Comparison of ENCODE assay signal across 11 cellular contexts in genomic region chr15:63826513-63826912, GRCh38. TPM values are rescaled to one million over a fixed set of nuclear protein-coding genes. Genes with fewer than 3 reads are reported as not detected.
DNase-seq lines count a peak whose midpoint lies in the region; ATAC-seq and TF ChIP-seq lines count a peak whose summit lies in the region.
"Had no signal": no experiment of that assay in that cellular context is flagged by ENCODE, and none has a peak within 500 bp of the region (broad histone marks: within the 10 kb centered on the region; RNA-seq: fewer than 3 reads in every experiment).

No MANE protein-coding gene starts in this region.

- H3K4me1 ChIP-seq in psoas muscle (peaks cover 36% of the 10 kb centered on the region), suprapubic skin (peaks cover 17% of the 10 kb centered on the region)

- H3K27ac ChIP-seq in brain microvascular endothelial cell (no peak overlapping the region), psoas muscle (no peak overlapping the region), suprapubic skin (no peak overlapping the region)

- in situ Hi-C loops in brain microvascular endothelial cell (cut with HindIII; ENCODE audit: low pct_ligation_motif_present, low sequenced_read_pairs), result no loop called here

- WGBS in psoas muscle, 3 donors, result 35 to 39% (median 36%) methylated on average over 2 of the region's 2 CpGs
- 27% methylated on average over 2 of the region's 2 CpGs for WGBS in suprapubic skin

- TF ChIP-seq CTCF in brain microvascular endothelial cell (IDR thresholded peaks at IDR 0.05; ENCODE audit: low read depth, low read length, missing control alignments) (peak; percentile 21), psoas muscle (IDR thresholded peaks at IDR 0.05) (peak; percentile 19), suprapubic skin (IDR thresholded peaks at IDR 0.05) (no peak)

- peak; percentile 21 for DNase-seq in activated naive CD4-positive, alpha-beta T cell treated with anti-CD3 and anti-CD28 coated beads, Interleukin-2, amount 50 U/mL, for 16 hours
- no peak for DNase-seq in activated naive CD4-positive, alpha-beta T cell treated with Interleukin-2 at 50 U/mL for 16 hours
- DNase-seq in LHCN-M2 (ENCODE audit: low read depth) (peak; percentile 10), brain microvascular endothelial cell (peak; percentile 52), psoas muscle (no peak), suprapubic skin (ENCODE audit: low spot score in 2 of 2) (no peak), A172 (ENCODE audit: low spot score) (no peak)
- DNase-seq: DMS153, NCI-H524 treated with DMSO at 0.1 percent for 48 hours, T-helper 9 cell had no signal

- peak in 1 of 4 donors; percentile 28 for ATAC-seq in psoas muscle
- no peak for ATAC-seq in HG02938 (IDR thresholded peaks at IDR 0.05; ENCODE audit: unreplicated experiment)

- no peak for TF ChIP-seq EP300 in suprapubic skin (IDR thresholded peaks at IDR 0.05)

- no peak overlapping the region for H3K4me3 ChIP-seq in brain microvascular endothelial cell (ENCODE audit: low read depth, low read length)
- H3K4me3 ChIP-seq in psoas muscle, result no peak overlapping the region
- H3K4me3 ChIP-seq in suprapubic skin, result no peak overlapping the region

- no peak for TF ChIP-seq POLR2A in suprapubic skin (IDR thresholded peaks at IDR 0.05)

- H3K27me3 ChIP-seq in brain microvascular endothelial cell (replicated peaks) (no peaks in the 10 kb centered on the region), psoas muscle (ENCODE audit: insufficient read depth in 3 of 3, low read length in 2 of 3) (no peaks in the 10 kb centered on the region), suprapubic skin (no peaks in the 10 kb centered on the region)

- intact Hi-C loops in psoas muscle (cut with DNase I), result loop anchor here in 1 of 2 donors (5.0 kb wide), 1 partner anchor 69 kb away; no protein-coding TSS in a partner anchor

- H3K36me3 ChIP-seq in brain microvascular endothelial cell (replicated peaks), result no peaks in the 10 kb centered on the region
- no peaks in the 10 kb centered on the region for H3K36me3 ChIP-seq in psoas muscle (ENCODE audit: insufficient read depth in 1 of 2, low read depth in 1 of 2)
- no peaks in the 10 kb centered on the region for H3K36me3 ChIP-seq in suprapubic skin

- no peaks in the 10 kb centered on the region for H3K9me3 ChIP-seq in psoas muscle
- no peaks in the 10 kb centered on the region for H3K9me3 ChIP-seq in suprapubic skin

RNA-seq across cellular contexts. Expression of gene HERC1, which starts 7.2 kb away (rescaled TPM):
- 44.6 and 52.0 TPM in 2 replicates for total RNA-seq in LHCN-M2 (2014; rRNA removed)
- polyA plus RNA-seq in LHCN-M2 (2012), result 10.8 TPM
- total RNA-seq in psoas muscle, result 10 to 100 TPM; 54.9 to 98.5 (median 79.5) TPM
- 10 to 100 TPM; 31.4 to 49.9 (median 43.2) TPM for polyA plus RNA-seq in psoas muscle
- 100 to 1,000 TPM in 3 of 4 donors, 10 to 100 TPM in 1; 74.2 to 155 (median 112) TPM for total RNA-seq in suprapubic skin
- total RNA-seq in A172 (2014; rRNA removed; shearing (Covaris generic)), result 24.8 and 25.2 TPM in 2 replicates

Comparison
In these comparisons a context has a peak if more than half of its experiments do, and no peak if none do; other contexts are left out.
1. DNase-seq: peak in activated naive CD4-positive, alpha-beta T cell treated with anti-CD3 and anti-CD28 coated beads, Interleukin-2, amount 50 U/mL, for 16 hours (single experiment), LHCN-M2 (single experiment) and brain microvascular endothelial cell (single experiment); none in activated naive CD4-positive, alpha-beta T cell treated with Interleukin-2 at 50 U/mL for 16 hours (single experiment), psoas muscle (0 of 2), suprapubic skin (0 of 2) and A172 (single experiment).
2. CTCF ChIP-seq: peak in brain microvascular endothelial cell (single experiment) and psoas muscle (single experiment); none in suprapubic skin (0 of 2).